7 cellular contexts compared by ENCODE assay signal in genomic region chr5:133638436-133638835, GRCh38. TPM values are rescaled to one million over a fixed set of nuclear protein-coding genes. Genes with fewer than 3 reads are reported as not detected.
"Had no signal": no experiment of that assay in that cellular context is flagged by ENCODE, and none has a peak within 500 bp of the region (broad histone marks: within the 10 kb centered on the region; RNA-seq: fewer than 3 reads in every experiment).

No MANE protein-coding gene starts in this region.

- H3K9ac ChIP-seq: GM23248 had no signal

- DNase-seq: GM23248, GOT3, H7, IMR-90 had no signal

- H2AFZ ChIP-seq: GM23248 had no signal

- H3K4me3 ChIP-seq: GM23248, HAP-1, K562 had no signal

- ATAC-seq: HCT116, K562 had no signal

- H3K4me1 ChIP-seq: HAP-1 had no signal

- H3K36me3 ChIP-seq: HAP-1 had no signal

- H3K9me3 ChIP-seq: HAP-1 had no signal

- H3K27ac ChIP-seq: GM23248 had no signal

RNA-seq across cellular contexts. Expression of gene FSTL4, which starts 26.1 kb away (rescaled TPM):
- total RNA-seq: GM23248, K562 had no signal
- polyA plus RNA-seq: GM23248, IMR-90 had no signal
